In genomic region chr12:110266381-110266909, GRCh38 we compare ENCODE assay signal across 12 cellular contexts. TPM values are rescaled to one million over a fixed set of nuclear protein-coding genes. Genes with fewer than 3 reads are reported as not detected.
DNase-seq lines count a peak whose midpoint lies in the region; ATAC-seq, FAIRE-seq and TF ChIP-seq lines count a peak whose summit lies in the region.
"Had no signal": no experiment of that assay in that cellular context is flagged by ENCODE, and none has a peak within 500 bp of the region (broad histone marks: within the 10 kb centered on the region; RNA-seq: fewer than 3 reads in every experiment).

No MANE protein-coding gene starts in this region.

- H3K4ac ChIP-seq in neuronal stem cell (ENCODE audit: low read length), result no peak overlapping the region

- H3K36me3 ChIP-seq in K562 (ENCODE audit: control insufficient read depth, insufficient read depth, low read length), result no peaks in the 10 kb centered on the region
- no peaks in the 10 kb centered on the region for H3K36me3 ChIP-seq in prostate gland
- H3K36me3 ChIP-seq in neuronal stem cell (replicated peaks in 1 of 2; ENCODE audit: control insufficient read depth in 2 of 2, insufficient read depth in 2 of 2, low read length in 2 of 2), result no peaks in the 10 kb centered on the region
- H3K36me3 ChIP-seq: MG63, right lobe of liver had no signal

- ATAC-seq in K562 (peak; percentile 8; the same call in 1 of the 3 replicates), HG02973 (IDR thresholded peaks at IDR 0.05; ENCODE audit: unreplicated experiment) (no peak)

- H3K27me3 ChIP-seq in K562 (ENCODE audit: control insufficient read depth in 2 of 2, insufficient read depth in 2 of 2, low read length in 2 of 2) (no peaks in the 10 kb centered on the region), prostate gland (replicated peaks; ENCODE audit: insufficient read depth) (no peaks in the 10 kb centered on the region), neuronal stem cell (ENCODE audit: control insufficient read depth in 3 of 3, insufficient read depth in 3 of 3, low read depth in 1 of 3, low read length in 3 of 3) (no peaks in the 10 kb centered on the region)
- H3K27me3 ChIP-seq: MG63, right lobe of liver had no signal

- 10% methylated on average over 5 of the region's 5 CpGs for WGBS in K562 (ENCODE audit: insufficient coverage, low coverage, missing lambda C conversion rate)
- 65% methylated on average over 5 of the region's 5 CpGs for WGBS in prostate gland
- no CpG with 5 or more reads among the region's 5 CpGs for WGBS in neuronal stem cell (ENCODE audit: extremely low coverage in 2 of 2, insufficient read length in 2 of 2, insufficient replicate concordance in 1 of 2), 2 donors

- no peak overlapping the region for H2BK12ac ChIP-seq in neuronal stem cell (ENCODE audit: low read length)

- TF ChIP-seq POLR2A in K562 (conservative IDR thresholded peaks at IDR 0.05), result no peak
- no peak for TF ChIP-seq POLR2A in prostate gland (IDR thresholded peaks at IDR 0.05)

- intact Hi-C loops in K562 (cut with micrococcal nuclease) (no loop called here), prostate gland (cut with DNase I) (no loop called here)

- TF ChIP-seq EP300 in K562 (IDR thresholded peaks at IDR 0.05; ENCODE audit: low read length), result no peak

- H4K91ac ChIP-seq in neuronal stem cell (ENCODE audit: low read depth, low read length, poor library complexity), result no peak overlapping the region

- H3K79me2 ChIP-seq in K562 (ENCODE audit: control insufficient read depth, insufficient read depth, low read length), result no peaks in the 10 kb centered on the region

- H2BK120ac ChIP-seq in neuronal stem cell (ENCODE audit: low read depth, low read length), result no peak overlapping the region

- no peak for TF ChIP-seq RAD21 in K562 (CRISPR knock-in tag; conservative IDR thresholded peaks at IDR 0.05 in 1 of 2, IDR thresholded peaks at IDR 0.05 in 1 of 2)

- H4K20me1 ChIP-seq in K562 (replicated peaks; ENCODE audit: control insufficient read depth, insufficient read depth, low read length), result no peaks in the 10 kb centered on the region

- in situ Hi-C loops in K562 (cut with MboI), result no loop called here

- H3K9ac ChIP-seq in K562 (ENCODE audit: insufficient read depth in 1 of 2, low read depth in 2 of 2, low read length in 2 of 2) (peak overlapping the region in 1 of 2 experiments; percentile 26; a peak in 1 of 4 replicates), neuronal stem cell (ENCODE audit: low read depth, low read length, poor library complexity) (no peak overlapping the region)

- H3K23ac ChIP-seq in neuronal stem cell (ENCODE audit: low read depth, low read length, poor library complexity), result no peak overlapping the region

- no peaks in the 10 kb centered on the region for H3K79me1 ChIP-seq in neuronal stem cell (ENCODE audit: low read depth, low read length)

- H3K18ac ChIP-seq in neuronal stem cell (ENCODE audit: low read length), result no peak overlapping the region

- H2AFZ ChIP-seq in K562 (ENCODE audit: low read depth, low read length) (peak overlapping the region; percentile 65), neuronal stem cell (ENCODE audit: low read length) (no peak overlapping the region)

- no peaks in the 10 kb centered on the region for H3K9me3 ChIP-seq in K562 (replicated peaks; ENCODE audit: control insufficient read depth, insufficient read depth, low read depth, low read length)
- H3K9me3 ChIP-seq in prostate gland, result no peaks in the 10 kb centered on the region
- no peaks in the 10 kb centered on the region for H3K9me3 ChIP-seq in neuronal stem cell (replicated peaks in 1 of 2; ENCODE audit: control insufficient read depth in 2 of 2, insufficient read depth in 1 of 2, low read depth in 1 of 2, low read length in 2 of 2)
- H3K9me3 ChIP-seq: MG63, right lobe of liver had no signal

- no TSS peak for BruUV-seq in K562 (replicated peaks; lab: Mats Ljungman, UMichigan)

- FAIRE-seq in K562 (lab: Jason Lieb, UNC), result no peak

- DNase-seq in COR-L47 (lab: John Stamatoyannopoulos, UW), result peak; percentile 57
- peak; percentile 15 for DNase-seq in NCI-H1105 (lab: John Stamatoyannopoulos, UW)
- DNase-seq in K562 (ENCODE audit: extremely low read depth in 1 of 4, low spot score in 3 of 4), result peak in 1 of 4 experiments; percentile 46
- DNase-seq in prostate gland (ENCODE audit: low spot score), result no peak
- no peak for DNase-seq in HuH-7 (ENCODE audit: low spot score)
- no peak for DNase-seq in NCI-H1048 (lab: John Stamatoyannopoulos, UW)
- no peak for DNase-seq in neuronal stem cell (ENCODE audit: low spot score)
- DNase-seq: NCI-H526 treated with DMSO at 0.1 percent for 48 hours, right lobe of liver had no signal

- H3K14ac ChIP-seq in neuronal stem cell (ENCODE audit: low read length), result no peak overlapping the region

- H3K4me1 ChIP-seq in K562 (replicated peaks in 1 of 2; ENCODE audit: control insufficient read depth in 2 of 2, insufficient read depth in 2 of 2, low read length in 2 of 2) (peaks cover 25 to 59% of the 10 kb centered on the region in 2 experiments; a peak in 4 of 5 replicates), prostate gland (replicated peaks) (no peaks in the 10 kb centered on the region), neuronal stem cell (ENCODE audit: control insufficient read depth in 2 of 2, insufficient read depth in 1 of 2, low read depth in 1 of 2, low read length in 2 of 2) (peaks cover 13 to 20% of the 10 kb centered on the region in 2 donors)

- H3K27ac ChIP-seq in K562 (ENCODE audit: extremely low read depth, low read depth, low read length), result peak overlapping the region; percentile 13; the same call in 1 of the 3 replicates
- peak overlapping the region; percentile 41 to 53 for H3K27ac ChIP-seq in prostate gland
- H3K27ac ChIP-seq in neuronal stem cell (replicated peaks; ENCODE audit: low read length), result no peak overlapping the region
- H3K27ac ChIP-seq: HL-60, right lobe of liver had no signal

- H3K4me3 ChIP-seq in K562 (no peak overlapping the region), prostate gland (no peak overlapping the region), neuronal stem cell (ENCODE audit: low read length in 2 of 2) (no peak overlapping the region)
- H3K4me3 ChIP-seq: MG63, right lobe of liver had no signal

- no peak overlapping the region for H2BK5ac ChIP-seq in neuronal stem cell (ENCODE audit: low read length)

- no peaks in the 10 kb centered on the region for H3K9me1 ChIP-seq in K562 (ENCODE audit: control insufficient read depth, insufficient read depth, low read length)

- no peak overlapping the region for H2BK15ac ChIP-seq in neuronal stem cell (ENCODE audit: low read length)

- TF ChIP-seq CTCF in K562 (IDR thresholded peaks at IDR 0.05 in 2 of 3, conservative IDR thresholded peaks at IDR 0.05 in 1 of 3; ENCODE audit: insufficient read depth in 2 of 3, low read depth in 1 of 3, low read length in 3 of 3) (no peak), prostate gland (IDR thresholded peaks at IDR 0.05) (no peak)

- H3K4me2 ChIP-seq in K562 (ENCODE audit: insufficient read depth, low read length) (no peak overlapping the region), neuronal stem cell (ENCODE audit: insufficient read depth, low read length, poor library complexity, severe bottlenecking) (no peak overlapping the region)

- CTCF ChIA-PET in K562 (lab: Yijun Ruan, JAX; ENCODE audit: low intra/inter-chr PET ratio), result no interaction called here

- POLR2A ChIA-PET in K562 (lab: Yijun Ruan, JAX), result interaction anchor here (0.6 to 5.7 kb wide), 6 partner anchors 13 to 138 kb away, joined by 3 to 48 read pairs (median 4); partner anchors contain the start of gene ATP2A2

- no peak overlapping the region for H4K8ac ChIP-seq in neuronal stem cell (ENCODE audit: low read depth, low read length)

- H2AK5ac ChIP-seq in neuronal stem cell (ENCODE audit: low read depth, low read length), result no peak overlapping the region

TF ChIP-seq in K562, 482 proteins besides CTCF, POLR2A, EP300 and RAD21 (continues in another document):
- TF ChIP-seq SRSF3 (IDR thresholded peaks at IDR 0.05; ENCODE audit: insufficient read depth, low read length), result no peak
- no peak for TF ChIP-seq ELK3 (CRISPR knock-in tag; IDR thresholded peaks at IDR 0.05)
- TF ChIP-seq ZNF586 (CRISPR knock-in tag; conservative IDR thresholded peaks at IDR 0.05), result no peak

RNA-seq across cellular contexts. Expression of gene ATP2A2, which starts 14.6 kb away (rescaled TPM):
- total RNA-seq in K562 (2011; cell fraction: chromatin; rRNA removed; ENCODE audit: low replicate concordance), result 436 and 524 TPM in 2 replicates
- total RNA-seq in K562 (2011; cell fraction: nucleolus; rRNA removed), result 350 and 362 TPM in 2 replicates
- 437 and 537 TPM in 2 replicates for total RNA-seq in K562 (2011; cell fraction: nucleoplasm; rRNA removed)
- total RNA-seq in K562 (2014; rRNA removed) (73.5 and 82.5 TPM in 2 replicates), K562 (2014; rRNA removed; fragmentation: Illumina TruSeq; extraction: Trizol) (46.7 and 51.6 TPM in 2 replicates), K562 (2015; rRNA removed; fragmentation: Illumina TruSeq; extraction: Trizol) (47.7 and 49.9 TPM in 2 replicates), K562 (2021) (180 and 205 TPM in 2 replicates), prostate gland (100 to 1,000 TPM; 121 to 209 TPM)
- polyA plus RNA-seq in K562 (2011; rRNA removed) (44.6 and 88.4 TPM in 2 replicates), K562 (2014; fragmentation: Illumina TruSeq; extraction: Trizol) (137 and 150 TPM in 2 replicates), K562 (2014; fragmentation: Nextera tagmentation; extraction: Ambion mirVana) (1 to 10 TPM; 5.2 to 6.7 TPM), K562 (2014; rRNA removed) (60.8 and 63.2 TPM in 2 replicates)
- polyA plus RNA-seq in K562 (2011; cell fraction: cytosol; rRNA removed), result 20.8 and 37.3 TPM in 2 replicates
- polyA plus RNA-seq in K562 (2011; cell fraction: nucleus; rRNA removed), result 193 and 236 TPM in 2 replicates
- polyA plus RNA-seq in K562 (2012), result 137 and 151 TPM in 2 replicates
- polyA minus RNA-seq in K562 (2011; rRNA and poly(A)+ RNA removed), result 96.8 and 146 TPM in 2 replicates
- 86.8 and 111 TPM in 2 replicates for polyA minus RNA-seq in K562 (2011; cell fraction: cytosol; rRNA and poly(A)+ RNA removed)
- polyA minus RNA-seq in K562 (2011; cell fraction: nucleus; rRNA and poly(A)+ RNA removed), result 89.9 and 136 TPM in 2 replicates
- 80.3 TPM for polyA plus RNA-seq in neuronal stem cell (2013, experiment 1 of 2)
- 78.6 TPM for polyA plus RNA-seq in neuronal stem cell (2013, experiment 2 of 2)

Comparison
In these comparisons a context has a peak if more than half of its experiments do, and no peak if none do; other contexts are left out.
1. DNase-seq: peak in COR-L47 (single experiment) and NCI-H1105 (single experiment); none in prostate gland (single experiment), HuH-7 (single experiment), NCI-H1048 (single experiment) and neuronal stem cell (single experiment).